ENCODE assay signal across 8 cellular contexts in genomic region chr11:102599642-102600261, GRCh38. TPM values are rescaled to one million over a fixed set of nuclear protein-coding genes. Genes with fewer than 3 reads are reported as not detected.
DNase-seq lines count a peak whose midpoint lies in the region; ATAC-seq and TF ChIP-seq lines count a peak whose summit lies in the region.

No MANE protein-coding gene starts in this region.

- no peak for TF ChIP-seq CTCF in CD8-positive, alpha-beta T cell (IDR thresholded peaks at IDR 0.05)

- H3K4me3 ChIP-seq in CD8-positive, alpha-beta T cell (ENCODE audit: low read depth, low read length): no peak overlapping the region

- no peaks in the 10 kb centered on the region for H3K36me3 Mint-ChIP-seq in activated naive CD8-positive, alpha-beta T cell treated with anti-CD3 and anti-CD28 coated beads, Interleukin-2, amount 50 U/mL, for 24 hours (ENCODE audit: low read depth)
- no peaks in the 10 kb centered on the region for H3K36me3 Mint-ChIP-seq in CD8-positive, alpha-beta T cell

- H3K4me3 Mint-ChIP-seq in activated naive CD8-positive, alpha-beta T cell treated with anti-CD3 and anti-CD28 coated beads, Interleukin-2, amount 50 U/mL, for 24 hours: no peak overlapping the region
- H3K4me3 Mint-ChIP-seq in CD8-positive, alpha-beta T cell: no peak overlapping the region

- no peaks in the 10 kb centered on the region for H3K36me3 ChIP-seq in CD8-positive, alpha-beta T cell (ENCODE audit: insufficient read depth, low read length)

- intact Hi-C loops in CD8-positive, alpha-beta T cell (cut with DNase I, micrococcal nuclease): loop anchor here in 1 of 2 experiments (5.0 kb wide), 1 partner anchor 727 kb away; no protein-coding TSS in a partner anchor

- POLR2A ChIA-PET in CD8-positive, alpha-beta T cell (lab: Charles Lee): no interaction called here

- H3K27ac Mint-ChIP-seq in activated naive CD8-positive, alpha-beta T cell treated with anti-CD3 and anti-CD28 coated beads, Interleukin-2, amount 50 U/mL, for 24 hours: peak overlapping the region; percentile 65
- H3K27ac Mint-ChIP-seq in CD8-positive, alpha-beta T cell: no peak overlapping the region

- ATAC-seq in GM21360 (IDR thresholded peaks at IDR 0.05; ENCODE audit: unreplicated experiment) (peak; percentile 90), HG03521 (IDR thresholded peaks at IDR 0.05; ENCODE audit: unreplicated experiment) (peak; percentile 93)
- ATAC-seq in activated naive CD8-positive, alpha-beta T cell treated with anti-CD3 and anti-CD28 coated beads, Interleukin-2, amount 50 U/mL, for 24 hours: peak; percentile 97
- no peak for ATAC-seq in CD8-positive, alpha-beta T cell

- H3K9me3 Mint-ChIP-seq in activated naive CD8-positive, alpha-beta T cell treated with anti-CD3 and anti-CD28 coated beads, Interleukin-2, amount 50 U/mL, for 24 hours: no peaks in the 10 kb centered on the region
- no peaks in the 10 kb centered on the region for H3K9me3 Mint-ChIP-seq in CD8-positive, alpha-beta T cell

- no peaks in the 10 kb centered on the region for H3K27me3 ChIP-seq in CD8-positive, alpha-beta T cell (ENCODE audit: insufficient read depth, low read length)

- H3K9me3 ChIP-seq in CD8-positive, alpha-beta T cell (ENCODE audit: low read length): no peaks in the 10 kb centered on the region

- CTCF ChIA-PET in CD8-positive, alpha-beta T cell (lab: Charles Lee): interaction anchor here (1.1 kb wide), 2 partner anchors 13 to 258 kb away, joined by 3 to 4 read pairs; no protein-coding TSS in a partner anchor

- no peak overlapping the region for H3K27ac ChIP-seq in CD8-positive, alpha-beta T cell (ENCODE audit: low read depth, low read length)

- H3K4me1 Mint-ChIP-seq in activated naive CD8-positive, alpha-beta T cell treated with anti-CD3 and anti-CD28 coated beads, Interleukin-2, amount 50 U/mL, for 24 hours: peaks cover 24% of the 10 kb centered on the region
- no peaks in the 10 kb centered on the region for H3K4me1 Mint-ChIP-seq in CD8-positive, alpha-beta T cell (ENCODE audit: low read depth)

- no peaks in the 10 kb centered on the region for H3K4me1 ChIP-seq in CD8-positive, alpha-beta T cell (ENCODE audit: insufficient read depth, low read length)

- DNase-seq in DMS53 treated with DMSO at 0.1 percent for 48 hours (lab: John Stamatoyannopoulos, UW; ENCODE audit: unreplicated experiment): peak; percentile 86
- no peak for DNase-seq in activated naive CD8-positive, alpha-beta T cell treated with anti-CD3 and anti-CD28 coated beads, Interleukin-2, amount 50 U/mL, for 24 hours
- peak; percentile 85 for DNase-seq in myocyte (ENCODE audit: low read depth)
- DNase-seq in medulla oblongata (ENCODE audit: extremely low spot score): no peak
- no peak for DNase-seq in CD8-positive, alpha-beta T cell
- DNase-seq in NCI-H187 treated with DMSO at 0.1 percent for 48 hours (lab: John Stamatoyannopoulos, UW): no peak

- H3K27me3 Mint-ChIP-seq in activated naive CD8-positive, alpha-beta T cell treated with anti-CD3 and anti-CD28 coated beads, Interleukin-2, amount 50 U/mL, for 24 hours: peaks cover 2% of the 10 kb centered on the region
- no peaks in the 10 kb centered on the region for H3K27me3 Mint-ChIP-seq in CD8-positive, alpha-beta T cell (ENCODE audit: low read depth)

RNA-seq across cellular contexts. Expression of gene MMP20, which starts 25.4 kb away (rescaled TPM):
- total RNA-seq in myocyte: 0.13 TPM in 1 of 2 replicates, not detected in the other
- polyA plus RNA-seq in myocyte (2012): not detected
- total RNA-seq in CD8-positive, alpha-beta T cell: not detected

Comparison
In these comparisons a context has a peak if more than half of its experiments do, and no peak if none do; other contexts are left out.
1. DNase-seq: peak in DMS53 treated with DMSO at 0.1 percent for 48 hours (single experiment) and myocyte (single experiment); none in activated naive CD8-positive, alpha-beta T cell treated with anti-CD3 and anti-CD28 coated beads, Interleukin-2, amount 50 U/mL, for 24 hours (single experiment), medulla oblongata (single experiment), CD8-positive, alpha-beta T cell (0 of 7) and NCI-H187 treated with DMSO at 0.1 percent for 48 hours (single experiment).